In the genomic region with DNA sequence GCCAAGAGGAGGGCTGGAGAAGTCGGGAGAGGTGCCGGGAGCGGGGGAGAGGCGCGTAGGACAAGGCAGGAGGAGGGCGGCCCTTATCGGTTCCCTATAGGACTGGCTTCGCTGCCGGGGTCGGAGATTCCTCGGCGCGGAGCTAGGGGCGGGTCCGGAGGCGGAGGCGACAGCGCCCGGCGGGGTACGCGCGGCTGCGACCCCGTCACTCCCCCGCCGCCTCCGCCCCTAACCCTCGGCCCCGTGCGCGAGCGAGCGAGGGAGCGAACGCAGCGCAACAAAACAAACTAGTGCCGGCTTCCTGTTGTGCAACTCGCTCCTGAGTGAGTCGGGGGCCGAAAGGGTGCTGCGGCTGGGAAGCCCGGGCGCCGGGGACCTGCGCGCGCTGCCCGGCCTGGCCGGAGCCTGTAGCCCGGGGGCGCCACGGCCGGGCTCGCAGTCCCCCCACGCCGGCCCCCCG, we compare ENCODE assay signal across 8 cellular contexts. TPM values are rescaled to one million over a fixed set of nuclear protein-coding genes. Genes with fewer than 3 reads are reported as not detected.
DNase-seq lines count a peak whose midpoint lies in the region; ATAC-seq and TF ChIP-seq lines count a peak whose summit lies in the region.

No MANE protein-coding gene starts in this region.

- intact Hi-C loops in upper lobe of right lung (cut with DNase I): no loop called here

- TF ChIP-seq CTCF in foreskin fibroblast (IDR thresholded peaks at IDR 0.05; ENCODE audit: low read depth, low read length): no peak
- no peak for TF ChIP-seq CTCF in nephron progenitor cell (IDR thresholded peaks at IDR 0.05)
- TF ChIP-seq CTCF in upper lobe of right lung (IDR thresholded peaks at IDR 0.05): no peak

- H3K36me3 ChIP-seq in NT2/D1 (ENCODE audit: insufficient read depth, insufficient read length, low read length) (no peaks in the 10 kb centered on the region), upper lobe of right lung (no peaks in the 10 kb centered on the region)

- H3K4me1 ChIP-seq in NT2/D1 (ENCODE audit: insufficient read depth, insufficient read length) (no peaks in the 10 kb centered on the region), upper lobe of right lung (peaks cover 10% of the 10 kb centered on the region)

- H3K27me3 ChIP-seq in NT2/D1 (ENCODE audit: insufficient read depth, insufficient read length) (peaks cover 43% of the 10 kb centered on the region), upper lobe of right lung (no peaks in the 10 kb centered on the region)

- peak overlapping the region; percentile 68 for H3K9ac ChIP-seq in NT2/D1 (ENCODE audit: insufficient read length, low read depth)

- H3K27ac ChIP-seq in upper lobe of right lung: peak overlapping the region; percentile 93

- peak; percentile 5 for DNase-seq in NCI-H510A treated with DMSO at 0.1 percent for 48 hours (lab: John Stamatoyannopoulos, UW)
- DNase-seq in NCI-H510A (lab: John Stamatoyannopoulos, UW): no peak
- peak; percentile 51 for DNase-seq in NT2/D1 (ENCODE audit: low read depth, low spot score)
- peak; percentile 27 for DNase-seq in activated naive CD4-positive, alpha-beta T cell treated with Interleukin-2 at 50 U/mL for 16 hours
- DNase-seq in foreskin fibroblast: peak; percentile 67 to 84
- DNase-seq in nephron progenitor cell: peak; percentile 88
- peak; percentile 86 for DNase-seq in upper lobe of right lung

- peak overlapping the region; percentile 56 for H3K4me3 ChIP-seq in NT2/D1 (ENCODE audit: insufficient read length, low read depth)
- H3K4me3 ChIP-seq in foreskin fibroblast (ENCODE audit: low read depth in 1 of 2, low read length in 2 of 2): peak overlapping the region; percentile 88 to 92
- peak overlapping the region; percentile 73 for H3K4me3 ChIP-seq in upper lobe of right lung

- H3K4me1 Mint-ChIP-seq in nephron progenitor cell: peaks cover 36% of the 10 kb centered on the region

- H3K9me3 ChIP-seq in NT2/D1 (ENCODE audit: insufficient read depth, low read length) (no peaks in the 10 kb centered on the region), upper lobe of right lung (no peaks in the 10 kb centered on the region)

- no peak overlapping the region for H3K27ac Mint-ChIP-seq in nephron progenitor cell

- no peaks in the 10 kb centered on the region for H3K36me3 Mint-ChIP-seq in nephron progenitor cell (ENCODE audit: low read depth)

- peaks cover 39% of the 10 kb centered on the region for H3K27me3 Mint-ChIP-seq in nephron progenitor cell (ENCODE audit: low read depth, poor library complexity)

- H3K4me3 Mint-ChIP-seq in nephron progenitor cell: peak overlapping the region; percentile 93

- H3K9me3 Mint-ChIP-seq in nephron progenitor cell: no peaks in the 10 kb centered on the region

- ATAC-seq in HG02852 (IDR thresholded peaks at IDR 0.05; ENCODE audit: unreplicated experiment) (peak; percentile 36), upper lobe of right lung (peak; percentile 69)

RNA-seq across cellular contexts. Expression of a gene that starts 2.0 kb away (rescaled TPM):
- total RNA-seq in upper lobe of right lung: 24.1 TPM
